In genomic region chr16:85573045-85573695, GRCh38 we compare ENCODE assay signal across 1 cellular context.
TF ChIP-seq lines count a peak whose summit lies in the region.

No MANE protein-coding gene starts in this region.

TF ChIP-seq in H1, 55 proteins besides CTCF, POLR2A, EP300 and RAD21:
- TF ChIP-seq TCF12 (IDR thresholded peaks at IDR 0.05; ENCODE audit: low read depth, low read length) (no peak), YY1 (IDR thresholded peaks at IDR 0.05; ENCODE audit: low read depth, low read length) (no peak), ZNF274 (IDR thresholded peaks at IDR 0.05; ENCODE audit: borderline replicate concordance, extremely low read depth, low read length) (no peak), POU5F1 (IDR thresholded peaks at IDR 0.05; ENCODE audit: low read depth, low read length) (no peak), CHD2 (IDR thresholded peaks at IDR 0.05; ENCODE audit: low read length) (no peak), TAF7 (optimal IDR thresholded peaks at IDR 0.05; ENCODE audit: borderline replicate concordance, low read depth, low read length) (no peak), KDM1A (IDR thresholded peaks at IDR 0.05; ENCODE audit: borderline replicate concordance, low read length) (no peak), MAFK (IDR thresholded peaks at IDR 0.05; ENCODE audit: low read depth, low read length) (no peak), EZH2 (IDR thresholded peaks at IDR 0.05; ENCODE audit: low read depth, low read length, severe bottlenecking) (no peak), CTBP2 (IDR thresholded peaks at IDR 0.05; ENCODE audit: borderline replicate concordance, insufficient read depth, insufficient read length, low read length) (no peak), USF2 (IDR thresholded peaks at IDR 0.05; ENCODE audit: low read length) (no peak), BCL11A (IDR thresholded peaks at IDR 0.05; ENCODE audit: low read depth in 2 of 2, low read length in 2 of 2) (no peak), ASH2L (IDR thresholded peaks at IDR 0.05; ENCODE audit: low read length) (no peak), BACH1 (IDR thresholded peaks at IDR 0.05; ENCODE audit: low read length) (no peak), CREB1 (IDR thresholded peaks at IDR 0.05) (no peak), RBBP5 (IDR thresholded peaks at IDR 0.05; ENCODE audit: borderline replicate concordance, low read depth, low read length) (no peak), CHD1 (IDR thresholded peaks at IDR 0.05; ENCODE audit: low read depth, low read length) (no peak), SP4 (IDR thresholded peaks at IDR 0.05; ENCODE audit: low read length) (no peak)
- TF ChIP-seq, protein P1, sequence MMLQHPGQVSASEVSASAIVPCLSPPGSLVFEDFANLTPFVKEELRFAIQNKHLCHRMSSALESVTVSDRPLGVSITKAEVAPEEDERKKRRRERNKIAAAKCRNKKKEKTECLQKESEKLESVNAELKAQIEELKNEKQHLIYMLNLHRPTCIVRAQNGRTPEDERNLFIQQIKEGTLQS (IDR thresholded peaks at IDR 0.05; ENCODE audit: insufficient read depth, low read depth, low read length), result no peak
- TF ChIP-seq, protein P2, sequence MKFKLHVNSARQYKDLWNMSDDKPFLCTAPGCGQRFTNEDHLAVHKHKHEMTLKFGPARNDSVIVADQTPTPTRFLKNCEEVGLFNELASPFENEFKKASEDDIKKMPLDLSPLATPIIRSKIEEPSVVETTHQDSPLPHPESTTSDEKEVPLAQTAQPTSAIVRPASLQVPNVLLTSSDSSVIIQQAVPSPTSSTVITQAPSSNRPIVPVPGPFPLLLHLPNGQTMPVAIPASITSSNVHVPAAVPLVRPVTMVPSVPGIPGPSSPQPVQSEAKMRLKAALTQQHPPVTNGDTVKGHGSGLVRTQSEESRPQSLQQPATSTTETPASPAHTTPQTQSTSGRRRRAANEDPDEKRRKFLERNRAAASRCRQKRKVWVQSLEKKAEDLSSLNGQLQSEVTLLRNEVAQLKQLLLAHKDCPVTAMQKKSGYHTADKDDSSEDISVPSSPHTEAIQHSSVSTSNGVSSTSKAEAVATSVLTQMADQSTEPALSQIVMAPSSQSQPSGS (IDR thresholded peaks at IDR 0.05; ENCODE audit: low read length), result no peak
